In genomic region chr16:1989209-1989825, GRCh38 we compare ENCODE assay signal across 10 cellular contexts. TPM values are rescaled to one million over a fixed set of nuclear protein-coding genes. Genes with fewer than 3 reads are reported as not detected.
A peak's percentile ranks its signal among the peaks of the same experiment; 100 is the strongest.
DNase-seq lines count a peak whose midpoint lies in the region; ATAC-seq and TF ChIP-seq lines count a peak whose summit lies in the region.
"Had no signal": no experiment of that assay in that cellular context is flagged by ENCODE, and none has a peak within 500 bp of the region (broad histone marks: within the 10 kb centered on the region; RNA-seq: fewer than 3 reads in every experiment).

No MANE protein-coding gene starts in this region.

- peak overlapping the region; percentile 65 for H3K4me3 Mint-ChIP-seq in GM23338
- H3K4me3 Mint-ChIP-seq in activated CD8-positive, alpha-beta T cell treated with anti-CD3 and anti-CD28 coated beads, Interleukin-2, amount 10 ng/mL, durations not matched to agents 7 days and 5 days, result peak overlapping the region; percentile 53
- peak overlapping the region in 9 of 10 donors; percentile 43 to 79 (median 68) for H3K4me3 Mint-ChIP-seq in naive thymus-derived CD8-positive, alpha-beta T cell

- ATAC-seq in GM23338, result no peak
- no peak for ATAC-seq in activated CD8-positive, alpha-beta T cell treated with anti-CD3 and anti-CD28 coated beads, Interleukin-2, amount 10 ng/mL, durations not matched to agents 7 days and 5 days
- no peak for ATAC-seq in naive thymus-derived CD8-positive, alpha-beta T cell
- ATAC-seq: lower lobe of right lung had no signal

- H3K36me3 ChIP-seq in GM23338 (ENCODE audit: insufficient read depth), result no peaks in the 10 kb centered on the region

- H3K4me1 ChIP-seq in GM23338 (ENCODE audit: insufficient read depth), result peaks cover 12% of the 10 kb centered on the region; the same call in 1 of the 2 replicates

- POLR2A ChIA-PET in activated CD8-positive, alpha-beta T cell treated with anti-CD3 and anti-CD28 coated beads, Interleukin-2, amount 10 ng/mL, durations not matched to agents 7 days and 5 days (lab: Charles Lee), result interaction anchor here (2.9 to 6.5 kb wide), 2 partner anchors 25 to 166 kb away, joined by 12 to 44 read pairs; partner anchors contain the start of genes RPS2 and TRAF7
- POLR2A ChIA-PET in naive thymus-derived CD8-positive, alpha-beta T cell (lab: Charles Lee), result interaction anchor here (0.5 to 5.9 kb wide), 3 partner anchors 19 to 536 kb away, joined by 6 to 47 read pairs (median 21); partner anchors contain the start of genes RNF151, RPS2 and ZNF598

- H3K4me3 ChIP-seq in GM23338, result peak overlapping the region; percentile 86
- H3K4me3 ChIP-seq: lower lobe of right lung had no signal

- peaks cover 19% of the 10 kb centered on the region for H3K4me1 Mint-ChIP-seq in GM23338
- peaks cover 39% of the 10 kb centered on the region for H3K4me1 Mint-ChIP-seq in activated CD8-positive, alpha-beta T cell treated with anti-CD3 and anti-CD28 coated beads, Interleukin-2, amount 10 ng/mL, durations not matched to agents 7 days and 5 days (ENCODE audit: low read depth)
- peaks cover 4 to 36% (median 27%) of the 10 kb centered on the region in 4 donors for H3K4me1 Mint-ChIP-seq in naive thymus-derived CD8-positive, alpha-beta T cell

- H3K27me3 ChIP-seq in GM23338 (ENCODE audit: insufficient read depth), result peaks cover 33% of the 10 kb centered on the region

- peak overlapping the region; percentile 93 for H2AFZ ChIP-seq in GM23338

- CTCF ChIA-PET in activated CD8-positive, alpha-beta T cell treated with anti-CD3 and anti-CD28 coated beads, Interleukin-2, amount 10 ng/mL, durations not matched to agents 7 days and 5 days (lab: Charles Lee), result no interaction called here

- no peak overlapping the region for H3K27ac Mint-ChIP-seq in GM23338
- H3K27ac Mint-ChIP-seq in activated CD8-positive, alpha-beta T cell treated with anti-CD3 and anti-CD28 coated beads, Interleukin-2, amount 10 ng/mL, durations not matched to agents 7 days and 5 days, result no peak overlapping the region
- H3K27ac Mint-ChIP-seq in naive thymus-derived CD8-positive, alpha-beta T cell, result peak overlapping the region in 2 of 10 donors; percentile 79 to 91

- H3K9me2 ChIP-seq in GM23338 (ENCODE audit: insufficient read depth), result no peaks in the 10 kb centered on the region

- no peaks in the 10 kb centered on the region for H3K9me3 Mint-ChIP-seq in GM23338
- no peaks in the 10 kb centered on the region for H3K9me3 Mint-ChIP-seq in activated CD8-positive, alpha-beta T cell treated with anti-CD3 and anti-CD28 coated beads, Interleukin-2, amount 10 ng/mL, durations not matched to agents 7 days and 5 days (ENCODE audit: insufficient read depth)
- H3K9me3 Mint-ChIP-seq in naive thymus-derived CD8-positive, alpha-beta T cell, result no peaks in the 10 kb centered on the region

- DNase-seq in DMS79 treated with DMSO at 0.1 percent for 48 hours (lab: John Stamatoyannopoulos, UW) (peak; percentile 33), DMS79 (lab: John Stamatoyannopoulos, UW) (no peak), GM23338 (ENCODE audit: low spot score) (peak; percentile 62), amniotic stem cell (lab: John Stamatoyannopoulos, UW) (no peak), NCI-H1436 (lab: John Stamatoyannopoulos, UW) (no peak)
- DNase-seq in activated CD8-positive, alpha-beta T cell treated with anti-CD3 and anti-CD28 coated beads, Interleukin-2, amount 10 ng/mL, durations not matched to agents 7 days and 5 days, result no peak
- no peak for DNase-seq in naive thymus-derived CD8-positive, alpha-beta T cell
- DNase-seq in stimulated activated CD4-positive, alpha-beta T cell treated with anti-CD3 and anti-CD28 coated beads, Interleukin-4, amount 100 ng/mL, for 24 hours, result no peak

- H3K4me2 ChIP-seq in GM23338, result peak overlapping the region; percentile 92

- H3K27me3 Mint-ChIP-seq in GM23338 (ENCODE audit: insufficient read depth, low read depth, poor library complexity), result peaks cover 44% of the 10 kb centered on the region
- H3K27me3 Mint-ChIP-seq in activated CD8-positive, alpha-beta T cell treated with anti-CD3 and anti-CD28 coated beads, Interleukin-2, amount 10 ng/mL, durations not matched to agents 7 days and 5 days (ENCODE audit: low read depth), result peaks cover 10% of the 10 kb centered on the region
- H3K27me3 Mint-ChIP-seq in naive thymus-derived CD8-positive, alpha-beta T cell, result peaks cover 2 to 30% (median 13%) of the 10 kb centered on the region in 5 donors

- H3F3A ChIP-seq in GM23338 (replicated peaks; ENCODE audit: low read depth), result peaks cover 27% of the 10 kb centered on the region

- peaks cover 20% of the 10 kb centered on the region for H3K36me3 Mint-ChIP-seq in GM23338 (ENCODE audit: low read depth)
- peaks cover 16% of the 10 kb centered on the region for H3K36me3 Mint-ChIP-seq in activated CD8-positive, alpha-beta T cell treated with anti-CD3 and anti-CD28 coated beads, Interleukin-2, amount 10 ng/mL, durations not matched to agents 7 days and 5 days (ENCODE audit: low read depth)
- peaks cover 0 to 18% (median 7%) of the 10 kb centered on the region in 3 donors for H3K36me3 Mint-ChIP-seq in naive thymus-derived CD8-positive, alpha-beta T cell

- H3K79me2 ChIP-seq in GM23338 (replicated peaks; ENCODE audit: insufficient read depth), result peaks cover 9% of the 10 kb centered on the region

- no peak for TF ChIP-seq CTCF in GM23338 (conservative IDR thresholded peaks at IDR 0.05; ENCODE audit: low read depth in 2 of 2)

- no peaks in the 10 kb centered on the region; the same call in 1 of the 2 replicates for H4K20me1 ChIP-seq in GM23338 (replicated peaks; ENCODE audit: insufficient read depth)

- H3K27ac ChIP-seq in GM23338 (ENCODE audit: low read depth), result no peak overlapping the region
- H3K27ac ChIP-seq: lower lobe of right lung had no signal

TF ChIP-seq in GM23338, 12 proteins besides CTCF, POLR2A, EP300 and RAD21 (continues in another document):
- TF ChIP-seq NANOG (IDR thresholded peaks at IDR 0.05; ENCODE audit: borderline replicate concordance), result no peak
- no peak for TF ChIP-seq POLR2AphosphoS5 (IDR thresholded peaks at IDR 0.05; ENCODE audit: low read depth)
- no peak for TF ChIP-seq STAT1 (IDR thresholded peaks at IDR 0.05; ENCODE audit: unreplicated experiment)
- no peak for TF ChIP-seq ZNF331 (CRISPR knock-in tag; IDR thresholded peaks at IDR 0.05; ENCODE audit: low read depth)

RNA-seq across cellular contexts. Expression of gene SYNGR3, which starts 0.5 kb away (rescaled TPM):
- total RNA-seq in GM23338 (2014; rRNA removed; shearing (Covaris generic)), result 72.2 and 77.7 TPM in 2 replicates
- 44.7 and 45.4 TPM in 2 replicates for polyA plus RNA-seq in GM23338 (2016; fragmentation: Nextera tagmentation; extraction: Ambion mirVana)
- 1 to 10 TPM; 2.6 to 3.4 TPM for total RNA-seq in activated CD8-positive, alpha-beta T cell treated with anti-CD3 and anti-CD28 coated beads, Interleukin-2, amount 10 ng/mL, durations not matched to agents 7 days and 5 days
- total RNA-seq in naive thymus-derived CD8-positive, alpha-beta T cell, result under 1 TPM; 0.60 to 0.77 TPM
- polyA plus RNA-seq in naive thymus-derived CD8-positive, alpha-beta T cell, result 1 to 10 TPM in 1 of 3 donors, under 1 TPM in 1, not detected in 1; 0.77 to 1.1 TPM

RNA-seq across cellular contexts. Expression of gene GFER, which starts 5.3 kb away (rescaled TPM):
- 40.1 and 53.2 TPM in 2 replicates for total RNA-seq in GM23338 (2014; rRNA removed; shearing (Covaris generic))
- 64.5 and 68.5 TPM in 2 replicates for polyA plus RNA-seq in GM23338 (2016; fragmentation: Nextera tagmentation; extraction: Ambion mirVana)
- 10 to 100 TPM; 27.2 to 30.5 TPM for total RNA-seq in activated CD8-positive, alpha-beta T cell treated with anti-CD3 and anti-CD28 coated beads, Interleukin-2, amount 10 ng/mL, durations not matched to agents 7 days and 5 days
- 10 to 100 TPM; 15.9 to 22.3 TPM for total RNA-seq in naive thymus-derived CD8-positive, alpha-beta T cell
- 10 to 100 TPM; 21.4 to 30.0 (median 26.3) TPM for polyA plus RNA-seq in naive thymus-derived CD8-positive, alpha-beta T cell

RNA-seq across cellular contexts. Expression of gene NOXO1, which starts 8.0 kb away (rescaled TPM):
- total RNA-seq in GM23338 (2014; rRNA removed; shearing (Covaris generic)), result 1.2 and 2.0 TPM in 2 replicates
- polyA plus RNA-seq in GM23338 (2016; fragmentation: Nextera tagmentation; extraction: Ambion mirVana), result 2.0 and 2.6 TPM in 2 replicates
- not detected for total RNA-seq in activated CD8-positive, alpha-beta T cell treated with anti-CD3 and anti-CD28 coated beads, Interleukin-2, amount 10 ng/mL, durations not matched to agents 7 days and 5 days
- total RNA-seq in naive thymus-derived CD8-positive, alpha-beta T cell, result 1 to 10 TPM; 1.3 to 2.3 TPM
- not detected for polyA plus RNA-seq in naive thymus-derived CD8-positive, alpha-beta T cell
- total RNA-seq: A172 had no signal

RNA-seq across cellular contexts. Expression of gene TBL3, which starts 17.5 kb away (rescaled TPM):
- 122 and 157 TPM in 2 replicates for total RNA-seq in GM23338 (2014; rRNA removed; shearing (Covaris generic))
- polyA plus RNA-seq in GM23338 (2016; fragmentation: Nextera tagmentation; extraction: Ambion mirVana), result 67.0 and 68.8 TPM in 2 replicates
- 10 to 100 TPM; 37.6 to 37.9 TPM for total RNA-seq in activated CD8-positive, alpha-beta T cell treated with anti-CD3 and anti-CD28 coated beads, Interleukin-2, amount 10 ng/mL, durations not matched to agents 7 days and 5 days
- 10 to 100 TPM; 30.0 to 33.4 TPM for total RNA-seq in naive thymus-derived CD8-positive, alpha-beta T cell
- polyA plus RNA-seq in naive thymus-derived CD8-positive, alpha-beta T cell, result 10 to 100 TPM; 44.6 to 61.8 (median 52.2) TPM

RNA-seq across cellular contexts. Expression of gene ZNF598, which starts 20.3 kb away (rescaled TPM):
- 31.7 and 48.6 TPM in 2 replicates for total RNA-seq in GM23338 (2014; rRNA removed; shearing (Covaris generic))
- polyA plus RNA-seq in GM23338 (2016; fragmentation: Nextera tagmentation; extraction: Ambion mirVana), result 8.5 and 10.2 TPM in 2 replicates
- total RNA-seq in activated CD8-positive, alpha-beta T cell treated with anti-CD3 and anti-CD28 coated beads, Interleukin-2, amount 10 ng/mL, durations not matched to agents 7 days and 5 days, result 10 to 100 TPM; 75.1 to 75.9 TPM
- 10 to 100 TPM; 58.6 to 66.2 TPM for total RNA-seq in naive thymus-derived CD8-positive, alpha-beta T cell
- 1 to 10 TPM; 3.4 to 10.0 (median 3.6) TPM for polyA plus RNA-seq in naive thymus-derived CD8-positive, alpha-beta T cell

Comparison
In these comparisons a context has a peak if more than half of its experiments do, and no peak if none do; other contexts are left out.
1. DNase-seq: peak in DMS79 treated with DMSO at 0.1 percent for 48 hours (single experiment) and GM23338 (single experiment); none in DMS79 (single experiment), activated CD8-positive, alpha-beta T cell treated with anti-CD3 and anti-CD28 coated beads, Interleukin-2, amount 10 ng/mL, durations not matched to agents 7 days and 5 days (single experiment), naive thymus-derived CD8-positive, alpha-beta T cell (0 of 10), amniotic stem cell (single experiment), NCI-H1436 (single experiment) and stimulated activated CD4-positive, alpha-beta T cell treated with anti-CD3 and anti-CD28 coated beads, Interleukin-4, amount 100 ng/mL, for 24 hours (single experiment).
2. RNA of gene SYNGR3, which starts 0.5 kb away (total RNA-seq): 72.2 to 77.7 TPM in GM23338; 2.6 to 3.4 TPM in activated CD8-positive, alpha-beta T cell treated with anti-CD3 and anti-CD28 coated beads, Interleukin-2, amount 10 ng/mL, durations not matched to agents 7 days and 5 days and 0.60 to 0.77 TPM in naive thymus-derived CD8-positive, alpha-beta T cell; every median in the first group is over 10 times any median in the second.
3. Peak in every context shown above with its lines, with median percentiles within 50 percentile points of each other: H3K4me3 Mint-ChIP-seq.